ENCODE assay signal across 12 cellular contexts in genomic region chr6:9540126-9540525, GRCh38.
A peak's percentile ranks its signal among the peaks of the same experiment; 100 is the strongest.
DNase-seq lines count a peak whose midpoint lies in the region; TF ChIP-seq lines count a peak whose summit lies in the region.
"Had no signal": no experiment of that assay in that cellular context is flagged by ENCODE, and none has a peak within 500 bp of the region (broad histone marks: within the 10 kb centered on the region; RNA-seq: fewer than 3 reads in every experiment).

No MANE protein-coding gene starts in this region.

- in situ Hi-C loops in GM23248 (cut with MboI), result loop anchor here (25.0 kb wide), 1 partner anchor 553 kb away; no protein-coding TSS in a partner anchor

- peak; percentile 50 for DNase-seq in EH (ENCODE audit: low read depth)
- peak; percentile 72 for DNase-seq in GM23248
- peak; percentile 71 for DNase-seq in dermis blood vessel endothelial cell
- DNase-seq in osteoblast (ENCODE audit: insufficient read length, low spot score, missing footprints), result peak; percentile 19
- no peak for DNase-seq in DMS114 treated with DMSO at 0.1 percent for 48 hours (lab: John Stamatoyannopoulos, UW; ENCODE audit: unreplicated experiment)
- no peak for DNase-seq in activated CD8-positive, alpha-beta memory T cell treated with anti-CD3 and anti-CD28 coated beads for 24 hours
- DNase-seq in activated T-helper 1 cell treated with anti-CD3 and anti-CD28 coated beads, Interleukin-12 subunit alpha, Interleukin-12 subunit beta, Interleukin-2, Interleukin-4 antibody, amounts not matched to agents 30 ng/mL and 10 ng/mL and 1 ng/mL, durations not matched to agents 14 hours and 24 hours and 36 hours (ENCODE audit: low spot score), result no peak
- no peak for DNase-seq in putamen (ENCODE audit: low spot score)
- DNase-seq: H9, NCI-H1436 treated with DMSO at 0.1 percent for 48 hours, NCI-H524 treated with DMSO at 0.1 percent for 48 hours had no signal

- intact Hi-C loops in activated T-helper 1 cell treated with anti-CD3 and anti-CD28 coated beads, Interleukin-12 subunit alpha, Interleukin-12 subunit beta, Interleukin-2, Interleukin-4 antibody, amounts not matched to agents 30 ng/mL and 10 ng/mL and 1 ng/mL, durations not matched to agents 14 hours and 24 hours and 36 hours (cut with micrococcal nuclease), result loop anchor here (1.0 kb wide), 1 partner anchor 894 kb away; no protein-coding TSS in a partner anchor

- no peaks in the 10 kb centered on the region for H3K27me3 Mint-ChIP-seq in activated T-helper 1 cell treated with anti-CD3 and anti-CD28 coated beads, Interleukin-12 subunit alpha, Interleukin-12 subunit beta, Interleukin-2, Interleukin-4 antibody, amounts not matched to agents 30 ng/mL and 10 ng/mL and 1 ng/mL, durations not matched to agents 14 hours and 24 hours and 36 hours (ENCODE audit: insufficient read depth)

- no peak for TF ChIP-seq CTCF in osteoblast (IDR thresholded peaks at IDR 0.05; ENCODE audit: extremely low read depth, low read depth, low read length)

- H3K4me3 ChIP-seq in GM23248, result no peak overlapping the region
- no peak overlapping the region for H3K4me3 ChIP-seq in osteoblast (ENCODE audit: insufficient read depth, low read length)
- H3K4me3 ChIP-seq: BLaER1 had no signal

- H3K4me3 Mint-ChIP-seq in activated T-helper 1 cell treated with anti-CD3 and anti-CD28 coated beads, Interleukin-12 subunit alpha, Interleukin-12 subunit beta, Interleukin-2, Interleukin-4 antibody, amounts not matched to agents 30 ng/mL and 10 ng/mL and 1 ng/mL, durations not matched to agents 14 hours and 24 hours and 36 hours, result no peak overlapping the region
- H3K4me3 Mint-ChIP-seq: H9 had no signal

- H3K36me3 ChIP-seq in GM23248 (ENCODE audit: low read depth) (no peaks in the 10 kb centered on the region), osteoblast (ENCODE audit: insufficient read depth, low read length) (no peaks in the 10 kb centered on the region)
- H3K36me3 ChIP-seq: BLaER1 had no signal

- H3K9me3 Mint-ChIP-seq in activated T-helper 1 cell treated with anti-CD3 and anti-CD28 coated beads, Interleukin-12 subunit alpha, Interleukin-12 subunit beta, Interleukin-2, Interleukin-4 antibody, amounts not matched to agents 30 ng/mL and 10 ng/mL and 1 ng/mL, durations not matched to agents 14 hours and 24 hours and 36 hours, result no peaks in the 10 kb centered on the region
- H3K9me3 Mint-ChIP-seq: H9 had no signal

- H3K36me3 Mint-ChIP-seq in activated T-helper 1 cell treated with anti-CD3 and anti-CD28 coated beads, Interleukin-12 subunit alpha, Interleukin-12 subunit beta, Interleukin-2, Interleukin-4 antibody, amounts not matched to agents 30 ng/mL and 10 ng/mL and 1 ng/mL, durations not matched to agents 14 hours and 24 hours and 36 hours (ENCODE audit: low read depth), result no peaks in the 10 kb centered on the region

- H2AFZ ChIP-seq in GM23248 (no peak overlapping the region), osteoblast (ENCODE audit: low read length) (no peak overlapping the region)

- H3K9ac ChIP-seq in GM23248, result no peak overlapping the region
- H3K9ac ChIP-seq: BLaER1 had no signal

- no peak overlapping the region for H3K27ac ChIP-seq in GM23248
- no peak overlapping the region for H3K27ac ChIP-seq in osteoblast (ENCODE audit: low read depth, low read length)
- H3K27ac ChIP-seq: BLaER1 had no signal

- H3K79me2 ChIP-seq in GM23248 (ENCODE audit: insufficient read depth) (no peaks in the 10 kb centered on the region), osteoblast (ENCODE audit: insufficient read depth, low read length) (no peaks in the 10 kb centered on the region)

- no peaks in the 10 kb centered on the region for H3K9me3 ChIP-seq in GM23248 (ENCODE audit: low read depth)
- H3K9me3 ChIP-seq in osteoblast (ENCODE audit: low read depth, low read length), result no peaks in the 10 kb centered on the region
- H3K9me3 ChIP-seq: BLaER1 had no signal

- no peak overlapping the region for H3K27ac Mint-ChIP-seq in activated T-helper 1 cell treated with anti-CD3 and anti-CD28 coated beads, Interleukin-12 subunit alpha, Interleukin-12 subunit beta, Interleukin-2, Interleukin-4 antibody, amounts not matched to agents 30 ng/mL and 10 ng/mL and 1 ng/mL, durations not matched to agents 14 hours and 24 hours and 36 hours
- H3K27ac Mint-ChIP-seq: H9 had no signal

- H3K4me1 Mint-ChIP-seq in activated T-helper 1 cell treated with anti-CD3 and anti-CD28 coated beads, Interleukin-12 subunit alpha, Interleukin-12 subunit beta, Interleukin-2, Interleukin-4 antibody, amounts not matched to agents 30 ng/mL and 10 ng/mL and 1 ng/mL, durations not matched to agents 14 hours and 24 hours and 36 hours (ENCODE audit: low read depth), result no peaks in the 10 kb centered on the region
- H3K4me1 Mint-ChIP-seq: H9 had no signal

- H3K4me1 ChIP-seq in GM23248 (ENCODE audit: insufficient read depth) (peaks cover 31% of the 10 kb centered on the region), osteoblast (ENCODE audit: insufficient read depth, low read length) (no peaks in the 10 kb centered on the region)
- H3K4me1 ChIP-seq: BLaER1 had no signal

- H3K27me3 ChIP-seq in GM23248 (replicated peaks; ENCODE audit: insufficient read depth), result no peaks in the 10 kb centered on the region
- H3K27me3 ChIP-seq in osteoblast (ENCODE audit: insufficient read depth, low read length), result no peaks in the 10 kb centered on the region
- H3K27me3 ChIP-seq: BLaER1 had no signal

- H3K4me2 ChIP-seq in GM23248 (ENCODE audit: unreplicated experiment), result peak overlapping the region; percentile 19
- no peak overlapping the region for H3K4me2 ChIP-seq in osteoblast (ENCODE audit: insufficient read depth, low read length)
- H3K4me2 ChIP-seq: BLaER1 had no signal

- H4K20me1 ChIP-seq in GM23248 (ENCODE audit: insufficient read depth) (no peaks in the 10 kb centered on the region), osteoblast (ENCODE audit: insufficient read depth, low read length) (no peaks in the 10 kb centered on the region)
- H4K20me1 ChIP-seq: BLaER1 had no signal

- no peaks in the 10 kb centered on the region for H3K9me2 ChIP-seq in GM23248 (ENCODE audit: insufficient read depth)

- H3F3A ChIP-seq in GM23248 (ENCODE audit: insufficient read depth), result peaks cover 39% of the 10 kb centered on the region

Comparison
In these comparisons a context has a peak if more than half of its experiments do, and no peak if none do; other contexts are left out.
1. DNase-seq: peak in EH (single experiment), GM23248 (single experiment), dermis blood vessel endothelial cell (single experiment) and osteoblast (single experiment); none in DMS114 treated with DMSO at 0.1 percent for 48 hours (single experiment), activated CD8-positive, alpha-beta memory T cell treated with anti-CD3 and anti-CD28 coated beads for 24 hours (single experiment), activated T-helper 1 cell treated with anti-CD3 and anti-CD28 coated beads, Interleukin-12 subunit alpha, Interleukin-12 subunit beta, Interleukin-2, Interleukin-4 antibody, amounts not matched to agents 30 ng/mL and 10 ng/mL and 1 ng/mL, durations not matched to agents 14 hours and 24 hours and 36 hours (single experiment) and putamen (single experiment).